Comparison of ENCODE assay signal across 8 cellular contexts in the genomic region with DNA sequence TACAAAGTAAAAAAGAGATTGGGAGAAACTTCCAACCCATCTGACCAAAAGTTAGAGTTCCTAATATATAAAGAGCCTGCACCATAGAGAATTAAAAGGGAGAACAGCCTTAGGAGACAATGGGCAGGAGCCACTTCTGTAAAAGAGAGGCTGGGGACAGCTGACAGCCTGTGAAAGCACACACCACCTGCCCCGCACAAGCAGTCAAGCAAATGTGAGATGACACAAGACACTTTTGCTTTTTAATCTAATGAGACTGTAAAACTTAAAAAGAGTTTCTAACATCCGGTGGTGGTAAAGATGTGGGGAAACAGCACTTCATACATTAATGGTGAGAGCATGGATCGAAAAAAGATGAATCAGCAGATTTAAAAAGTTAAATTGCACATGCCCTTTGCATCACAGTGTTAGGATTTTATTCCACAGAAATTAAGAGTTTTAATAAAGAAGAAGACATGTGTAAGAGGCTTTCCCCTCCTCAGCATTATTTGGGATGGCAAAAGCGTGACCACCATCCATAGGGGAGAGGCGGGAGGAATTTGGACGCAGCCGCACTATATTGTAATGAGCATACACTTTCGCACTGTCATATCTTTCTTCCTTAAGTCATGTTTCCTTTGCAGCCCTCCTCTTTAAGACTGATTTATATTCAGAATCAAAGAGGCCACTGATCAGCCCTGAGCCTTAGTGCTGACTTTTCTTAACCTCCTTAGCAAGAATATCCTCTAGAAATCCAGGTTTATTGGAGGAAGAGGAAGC.
DNase-seq lines count a peak whose midpoint lies in the region; ATAC-seq and TF ChIP-seq lines count a peak whose summit lies in the region.
"Not testable (repeated sequence)": the region's sequence is repeated elsewhere in the genome, so short reads cannot be mapped to it uniquely, and the experiment has no call there.

No MANE protein-coding gene starts in this region.

- H3K36me3 Mint-ChIP-seq in activated CD8-positive, alpha-beta T cell treated with anti-CD3 and anti-CD28 coated beads for 36 hours (ENCODE audit: low read depth); naive thymus-derived CD8-positive, alpha-beta T cell: not testable (repeated sequence)

- peak; percentile 66 for ATAC-seq in GM18502 (IDR thresholded peaks at IDR 0.05; ENCODE audit: poor library complexity, unreplicated experiment)
- peak; percentile 59 for ATAC-seq in GM19043 (IDR thresholded peaks at IDR 0.05; ENCODE audit: low read depth, unreplicated experiment)
- ATAC-seq in GM21423 (IDR thresholded peaks at IDR 0.05; ENCODE audit: unreplicated experiment): peak; percentile 66
- peak; percentile 67 for ATAC-seq in HG02678 (IDR thresholded peaks at IDR 0.05; ENCODE audit: unreplicated experiment)
- ATAC-seq in HG03064 (IDR thresholded peaks at IDR 0.05; ENCODE audit: low read depth, unreplicated experiment): peak; percentile 68
- peak; percentile 63 for ATAC-seq in HG03457 (IDR thresholded peaks at IDR 0.05; ENCODE audit: unreplicated experiment)
- peak; percentile 65 for ATAC-seq in activated CD8-positive, alpha-beta T cell treated with anti-CD3 and anti-CD28 coated beads for 36 hours
- peak; percentile 10 to 28 for ATAC-seq in naive thymus-derived CD8-positive, alpha-beta T cell

- POLR2A ChIA-PET in activated CD8-positive, alpha-beta T cell treated with anti-CD3 and anti-CD28 coated beads for 36 hours (lab: Charles Lee); naive thymus-derived CD8-positive, alpha-beta T cell (lab: Charles Lee): not testable (repeated sequence)

- CTCF ChIA-PET in activated CD8-positive, alpha-beta T cell treated with anti-CD3 and anti-CD28 coated beads for 36 hours (lab: Charles Lee): not testable (repeated sequence)

- intact Hi-C loops in activated CD8-positive, alpha-beta T cell treated with anti-CD3 and anti-CD28 coated beads for 36 hours (cut with micrococcal nuclease): not testable (repeated sequence)

- not testable (repeated sequence) for H3K4me1 Mint-ChIP-seq in activated CD8-positive, alpha-beta T cell treated with anti-CD3 and anti-CD28 coated beads for 36 hours (ENCODE audit: low read depth); naive thymus-derived CD8-positive, alpha-beta T cell

- H3K27me3 Mint-ChIP-seq in activated CD8-positive, alpha-beta T cell treated with anti-CD3 and anti-CD28 coated beads for 36 hours; naive thymus-derived CD8-positive, alpha-beta T cell: not testable (repeated sequence)

- H3K9me3 Mint-ChIP-seq in activated CD8-positive, alpha-beta T cell treated with anti-CD3 and anti-CD28 coated beads for 36 hours; naive thymus-derived CD8-positive, alpha-beta T cell: not testable (repeated sequence)

- not testable (repeated sequence) for H3K27ac Mint-ChIP-seq in activated CD8-positive, alpha-beta T cell treated with anti-CD3 and anti-CD28 coated beads for 36 hours; naive thymus-derived CD8-positive, alpha-beta T cell

- TF ChIP-seq CTCF in activated CD8-positive, alpha-beta T cell treated with anti-CD3 and anti-CD28 coated beads for 36 hours (IDR thresholded peaks at IDR 0.05): not testable (repeated sequence)

- DNase-seq in activated CD8-positive, alpha-beta T cell treated with anti-CD3 and anti-CD28 coated beads for 36 hours; naive thymus-derived CD8-positive, alpha-beta T cell: not testable (repeated sequence)

- H3K4me3 Mint-ChIP-seq in activated CD8-positive, alpha-beta T cell treated with anti-CD3 and anti-CD28 coated beads for 36 hours; naive thymus-derived CD8-positive, alpha-beta T cell: not testable (repeated sequence)
